In the genomic region with DNA sequence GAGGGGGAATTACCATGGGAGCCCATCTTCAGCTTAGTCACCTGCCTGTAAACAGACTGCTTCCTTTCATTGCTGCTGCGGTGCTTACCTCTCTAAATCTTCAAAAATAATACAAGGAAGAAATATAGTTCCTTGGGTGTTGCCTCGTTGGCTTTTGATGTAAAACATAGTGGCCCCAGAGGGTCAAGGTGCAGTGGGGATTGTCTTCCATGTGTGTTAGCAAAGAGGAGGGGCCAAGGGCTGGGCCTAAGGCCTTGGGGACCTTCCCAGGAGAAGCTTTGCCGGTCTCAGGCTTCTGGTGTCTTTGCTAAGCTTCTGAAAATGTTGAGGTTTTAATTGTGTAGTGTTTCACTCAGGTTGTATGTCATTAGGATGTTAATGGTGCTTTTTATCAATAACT, we compare ENCODE assay signal across 1 cellular context.
TF ChIP-seq lines count a peak whose summit lies in the region.

No MANE protein-coding gene starts in this region.

TF ChIP-seq in A549, 52 proteins besides CTCF, POLR2A, EP300 and RAD21 (continued from another document):
- TF ChIP-seq, protein P1, sequence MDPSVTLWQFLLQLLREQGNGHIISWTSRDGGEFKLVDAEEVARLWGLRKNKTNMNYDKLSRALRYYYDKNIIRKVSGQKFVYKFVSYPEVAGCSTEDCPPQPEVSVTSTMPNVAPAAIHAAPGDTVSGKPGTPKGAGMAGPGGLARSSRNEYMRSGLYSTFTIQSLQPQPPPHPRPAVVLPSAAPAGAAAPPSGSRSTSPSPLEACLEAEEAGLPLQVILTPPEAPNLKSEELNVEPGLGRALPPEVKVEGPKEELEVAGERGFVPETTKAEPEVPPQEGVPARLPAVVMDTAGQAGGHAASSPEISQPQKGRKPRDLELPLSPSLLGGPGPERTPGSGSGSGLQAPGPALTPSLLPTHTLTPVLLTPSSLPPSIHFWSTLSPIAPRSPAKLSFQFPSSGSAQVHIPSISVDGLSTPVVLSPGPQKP (IDR thresholded peaks at IDR 0.05; ENCODE audit: low read depth, low read length): no peak
- TF ChIP-seq CBX8 (IDR thresholded peaks at IDR 0.05) (no peak), GATA3 (IDR thresholded peaks at IDR 0.05; ENCODE audit: borderline replicate concordance) (no peak)
- TF ChIP-seq, protein P2, sequence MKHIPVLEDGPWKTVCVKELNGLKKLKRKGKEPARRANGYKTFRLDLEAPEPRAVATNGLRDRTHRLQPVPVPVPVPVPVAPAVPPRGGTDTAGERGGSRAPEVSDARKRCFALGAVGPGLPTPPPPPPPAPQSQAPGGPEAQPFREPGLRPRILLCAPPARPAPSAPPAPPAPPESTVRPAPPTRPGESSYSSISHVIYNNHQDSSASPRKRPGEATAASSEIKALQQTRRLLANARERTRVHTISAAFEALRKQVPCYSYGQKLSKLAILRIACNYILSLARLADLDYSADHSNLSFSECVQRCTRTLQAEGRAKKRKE (CRISPR knock-in tag; IDR thresholded peaks at IDR 0.05; ENCODE audit: low read depth): no peak
